ENCODE assay signal across 12 cellular contexts in genomic region chr7:129925416-129926002, GRCh38. TPM values are rescaled to one million over a fixed set of nuclear protein-coding genes. Genes with fewer than 3 reads are reported as not detected.
DNase-seq lines count a peak whose midpoint lies in the region; ATAC-seq, FAIRE-seq and TF ChIP-seq lines count a peak whose summit lies in the region.
"Had no signal": no experiment of that assay in that cellular context is flagged by ENCODE, and none has a peak within 500 bp of the region (broad histone marks: within the 10 kb centered on the region; RNA-seq: fewer than 3 reads in every experiment).

No MANE protein-coding gene starts in this region.

- H3K36me3 ChIP-seq in astrocyte (ENCODE audit: insufficient read depth, low read length) (peaks cover 3% of the 10 kb centered on the region), heart left ventricle (peaks cover 0 to 37% (median 22%) of the 10 kb centered on the region in 9 donors), pancreas (peaks cover 0 to 9% (median 0%) of the 10 kb centered on the region in 3 donors), WERI-Rb-1 (no peaks in the 10 kb centered on the region; the same call in 1 of the 2 replicates)

- H3K27ac Mint-ChIP-seq in astrocyte (ENCODE audit: unreplicated experiment): peak overlapping the region; percentile 63
- H3K27ac Mint-ChIP-seq: stimulated activated memory B cell treated with anti-CD40 and anti-IgM and Interleukin-4, amounts not matched to agents 10 μg/mL and 1 μg/mL and 100 μg/mL, for 72 hours had no signal

- H3K9ac ChIP-seq in astrocyte (ENCODE audit: low read length): peak overlapping the region; percentile 54
- H3K9ac ChIP-seq: KMS-11 had no signal

- H3K9me3 Mint-ChIP-seq in astrocyte (ENCODE audit: unreplicated experiment): no peaks in the 10 kb centered on the region
- H3K9me3 Mint-ChIP-seq: stimulated activated memory B cell treated with anti-CD40 and anti-IgM and Interleukin-4, amounts not matched to agents 10 μg/mL and 1 μg/mL and 100 μg/mL, for 72 hours had no signal

- H3K9me3 ChIP-seq in astrocyte (ENCODE audit: insufficient read depth, low read depth, low read length) (no peaks in the 10 kb centered on the region), heart left ventricle (no peaks in the 10 kb centered on the region), pancreas (no peaks in the 10 kb centered on the region), WERI-Rb-1 (ENCODE audit: severe bottlenecking) (no peaks in the 10 kb centered on the region)

- TF ChIP-seq CTCF in astrocyte (IDR thresholded peaks at IDR 0.05; ENCODE audit: insufficient read depth, low read depth, low read length): no peak
- TF ChIP-seq CTCF in heart left ventricle (IDR thresholded peaks at IDR 0.05): no peak
- no peak for TF ChIP-seq CTCF in pancreas (IDR thresholded peaks at IDR 0.05)
- no peak for TF ChIP-seq CTCF in WERI-Rb-1 (IDR thresholded peaks at IDR 0.05; ENCODE audit: low read depth, low read length)

- intact Hi-C loops in heart left ventricle (cut with DNase I): no loop called here
- intact Hi-C loops in pancreas (cut with DNase I): no loop called here

- FAIRE-seq in astrocyte (lab: Jason Lieb, UNC): no peak
- no peak for FAIRE-seq in pancreas (lab: Jason Lieb, UNC)

- peaks cover 78% of the 10 kb centered on the region for H4K20me1 ChIP-seq in astrocyte (ENCODE audit: insufficient read depth, low read length)

- H3K4me3 ChIP-seq in astrocyte (ENCODE audit: insufficient read depth, low read depth, low read length) (no peak overlapping the region), heart left ventricle (no peak overlapping the region), pancreas (no peak overlapping the region), WERI-Rb-1 (ENCODE audit: low read depth, low read length) (no peak overlapping the region)

- H2AFZ ChIP-seq in astrocyte (ENCODE audit: low read depth, low read length): no peak overlapping the region

- H3K4me2 ChIP-seq in astrocyte (ENCODE audit: low read length): peak overlapping the region; percentile 42

- peak in 3 of 4 donors; percentile 79 to 89 (median 85) for ATAC-seq in heart left ventricle
- peak in 3 of 4 donors; percentile 13 to 45 (median 26) for ATAC-seq in pancreas
- no peak for ATAC-seq in GM21723 (IDR thresholded peaks at IDR 0.05; ENCODE audit: unreplicated experiment)
- no peak for ATAC-seq in HG03039 (IDR thresholded peaks at IDR 0.05; ENCODE audit: unreplicated experiment)
- ATAC-seq: stimulated activated memory B cell treated with anti-CD40 and anti-IgM and Interleukin-4, amounts not matched to agents 10 μg/mL and 1 μg/mL and 100 μg/mL, for 72 hours had no signal

- no peaks in the 10 kb centered on the region for H3K27me3 Mint-ChIP-seq in astrocyte (ENCODE audit: low read depth, unreplicated experiment)
- H3K27me3 Mint-ChIP-seq: stimulated activated memory B cell treated with anti-CD40 and anti-IgM and Interleukin-4, amounts not matched to agents 10 μg/mL and 1 μg/mL and 100 μg/mL, for 72 hours had no signal

- H3K27me3 ChIP-seq in astrocyte (ENCODE audit: insufficient read depth, low read length) (no peaks in the 10 kb centered on the region), heart left ventricle (no peaks in the 10 kb centered on the region), pancreas (no peaks in the 10 kb centered on the region), WERI-Rb-1 (ENCODE audit: insufficient read depth, low read depth, severe bottlenecking) (no peaks in the 10 kb centered on the region)

- H3K4me1 ChIP-seq in astrocyte (ENCODE audit: insufficient read depth, low read length) (peaks cover 19% of the 10 kb centered on the region), heart left ventricle (peaks cover 0 to 40% (median 16%) of the 10 kb centered on the region in 12 donors), pancreas (peaks cover 9 to 16% (median 12%) of the 10 kb centered on the region in 3 donors)

- H3K4me1 Mint-ChIP-seq in astrocyte (ENCODE audit: low read depth, unreplicated experiment): peaks cover 24% of the 10 kb centered on the region

- peaks cover 84% of the 10 kb centered on the region for H3K79me2 ChIP-seq in astrocyte (ENCODE audit: insufficient read depth, low read length)

- no peak for TF ChIP-seq POLR2A in heart left ventricle (IDR thresholded peaks at IDR 0.05)

- DNase-seq in AG08396 (ENCODE audit: low spot score): peak; percentile 13
- DNase-seq in astrocyte (ENCODE audit: low read depth): peak; percentile 90
- peak in 3 of 5 donors; percentile 28 to 51 (median 32) for DNase-seq in heart left ventricle
- no peak for DNase-seq in pancreas
- DNase-seq in NCI-H2171 treated with DMSO at 0.1 percent for 48 hours (lab: John Stamatoyannopoulos, UW): no peak
- DNase-seq in WERI-Rb-1: no peak
- DNase-seq: cortex of kidney, SHP77 had no signal

- 41 to 54% (median 48%) methylated on average over 8 of the region's 8 CpGs for WGBS in heart left ventricle, 4 donors
- 74 to 78% methylated on average over 8 of the region's 8 CpGs for WGBS in pancreas, 2 donors

- peak overlapping the region; percentile 61 for H3K4me3 Mint-ChIP-seq in astrocyte (ENCODE audit: unreplicated experiment)
- H3K4me3 Mint-ChIP-seq: stimulated activated memory B cell treated with anti-CD40 and anti-IgM and Interleukin-4, amounts not matched to agents 10 μg/mL and 1 μg/mL and 100 μg/mL, for 72 hours had no signal

- peaks cover 15% of the 10 kb centered on the region for H3K36me3 Mint-ChIP-seq in astrocyte (ENCODE audit: low read depth, unreplicated experiment)

- H3K27ac ChIP-seq in astrocyte (ENCODE audit: low read depth, low read length) (peak overlapping the region; percentile 63), heart left ventricle (peak overlapping the region in 9 of 12 donors; percentile 11 to 59 (median 39)), pancreas (peak overlapping the region in 1 of 4 donors; percentile 41), WERI-Rb-1 (no peak overlapping the region)
- H3K27ac ChIP-seq: KMS-11 had no signal

RNA-seq across cellular contexts. Expression of gene UBE2H, which starts 27.3 kb away (rescaled TPM):
- total RNA-seq in astrocyte (171 and 194 TPM in 2 replicates), heart left ventricle (100 to 1,000 TPM in 7 of 9 donors, 10 to 100 TPM in 2; 92.8 to 219 (median 130) TPM), pancreas (10 to 100 TPM; 56.7 to 85.6 (median 67.3) TPM)
- polyA plus RNA-seq in heart left ventricle (10 to 100 TPM; 46.5 to 56.4 TPM), pancreas (10 to 100 TPM; 16.7 to 27.7 TPM)

Comparison
In these comparisons a context has a peak if more than half of its experiments do, and no peak if none do; other contexts are left out.
1. DNase-seq: peak in AG08396 (single experiment), astrocyte (single experiment) and heart left ventricle (3 of 5); none in pancreas (0 of 6), NCI-H2171 treated with DMSO at 0.1 percent for 48 hours (single experiment) and WERI-Rb-1 (single experiment).
2. ATAC-seq: peak in heart left ventricle (3 of 4) and pancreas (3 of 4); none in GM21723 (single experiment) and HG03039 (single experiment).